In genomic region chr5:6634327-6634713, GRCh38 we compare ENCODE assay signal across 8 cellular contexts. TPM values are rescaled to one million over a fixed set of nuclear protein-coding genes. Genes with fewer than 3 reads are reported as not detected.
DNase-seq lines count a peak whose midpoint lies in the region; FAIRE-seq and TF ChIP-seq lines count a peak whose summit lies in the region.

No MANE protein-coding gene starts in this region.

- DNase-seq in AG08395 (ENCODE audit: low spot score) (peak; percentile 37), GM19239 (ENCODE audit: insufficient read length, low spot score) (peak; percentile 18), SJCRH30 (peak; percentile 2 to 7), pons (ENCODE audit: low spot score) (peak; percentile 10), kidney (no peak), caudate nucleus (lab: John Stamatoyannopoulos, UW) (no peak)
- no peak for DNase-seq in stimulated activated CD4-positive, alpha-beta T cell treated with anti-CD3 and anti-CD28 coated beads, Interleukin-4, amount 100 ng/mL, for 1 hour

- H3K27ac ChIP-seq in SJCRH30 = peak overlapping the region; percentile 100; the same call in 1 of the 2 replicates
- peak overlapping the region; percentile 70 to 93 for H3K27ac ChIP-seq in esophagus (ENCODE audit: low read depth in 2 of 2, low read length in 1 of 2)
- no peak overlapping the region for H3K27ac ChIP-seq in kidney (ENCODE audit: low read depth in 2 of 2, low read length in 2 of 2)
- no peak overlapping the region for H3K27ac ChIP-seq in caudate nucleus (ENCODE audit: low read depth, low read length)

- H3K9me3 ChIP-seq in SJCRH30 (replicated peaks) (no peaks in the 10 kb centered on the region), esophagus (ENCODE audit: control insufficient read depth in 2 of 2, insufficient read depth in 1 of 2, low read depth in 1 of 2, low read length in 1 of 2) (no peaks in the 10 kb centered on the region), kidney (ENCODE audit: control insufficient read depth in 1 of 2, low read length in 2 of 2) (no peaks in the 10 kb centered on the region)

- no peaks in the 10 kb centered on the region for H3K4me1 ChIP-seq in SJCRH30
- H3K4me1 ChIP-seq in esophagus (ENCODE audit: control insufficient read depth in 2 of 2, insufficient read depth in 2 of 2, low read length in 1 of 2) = peaks cover 4 to 14% of the 10 kb centered on the region in 2 donors
- peaks cover 4 to 10% of the 10 kb centered on the region in 2 donors for H3K4me1 ChIP-seq in kidney (ENCODE audit: control insufficient read depth in 1 of 2, insufficient read depth in 1 of 2, low read depth in 1 of 2, low read length in 2 of 2)

- 13 to 15% methylated on average over 5 of the region's 5 CpGs for WGBS in esophagus, 2 donors

- no peak for FAIRE-seq in GM19239 (lab: Jason Lieb, UNC)
- FAIRE-seq in kidney (lab: Jason Lieb, UNC) = no peak

- H3K27me3 ChIP-seq in SJCRH30 (no peaks in the 10 kb centered on the region), esophagus (ENCODE audit: control insufficient read depth in 1 of 2, insufficient read depth in 2 of 2, low read length in 2 of 2) (no peaks in the 10 kb centered on the region)

- H3K9ac ChIP-seq in kidney (ENCODE audit: low read length in 2 of 2) = no peak overlapping the region

- H3K36me3 ChIP-seq in SJCRH30 = peaks cover 25% of the 10 kb centered on the region
- H3K36me3 ChIP-seq in esophagus (ENCODE audit: control insufficient read depth in 2 of 2, insufficient read depth in 2 of 2, low read length in 1 of 2) = peaks cover 0 to 4% of the 10 kb centered on the region in 2 donors
- peaks cover 0 to 7% of the 10 kb centered on the region in 2 donors for H3K36me3 ChIP-seq in kidney (ENCODE audit: control insufficient read depth in 1 of 2, insufficient read depth in 2 of 2, low read length in 2 of 2)

- no peak for TF ChIP-seq CTCF in kidney (IDR thresholded peaks at IDR 0.05; ENCODE audit: borderline replicate concordance, extremely low read depth, insufficient read depth)

- H3K4me3 ChIP-seq in SJCRH30 (peak overlapping the region; percentile 94), esophagus (ENCODE audit: low read depth in 1 of 2, low read length in 2 of 2) (peak overlapping the region in 1 of 2 donors; percentile 96), kidney (ENCODE audit: low read length in 2 of 2) (no peak overlapping the region)

- intact Hi-C loops in kidney (cut with DNase I) = loop anchor here (10.0 kb wide), 1 partner anchor 110 kb away; no protein-coding TSS in a partner anchor

RNA-seq across cellular contexts. Expression of gene SRD5A1, which starts 1.1 kb away (rescaled TPM):
- 9.7 and 11.2 TPM in 2 replicates for total RNA-seq in SJCRH30 (2014; rRNA removed; shearing (Covaris generic))
- polyA plus RNA-seq in esophagus (10 to 100 TPM in 1 of 2 donors, 1 to 10 TPM in 1; 8.5 to 25.6 TPM), kidney (ENCODE audit: insufficient read depth, low read depth, low replicate concordance) (6.5 TPM)
- total RNA-seq in kidney = 13.1 TPM

RNA-seq across cellular contexts. Expression of gene NSUN2, which starts 1.5 kb away (rescaled TPM):
- 53.0 and 54.2 TPM in 2 replicates for total RNA-seq in SJCRH30 (2014; rRNA removed; shearing (Covaris generic))
- 10 to 100 TPM; 24.5 to 44.4 TPM for polyA plus RNA-seq in esophagus
- 48.9 TPM for total RNA-seq in kidney
- polyA plus RNA-seq in kidney (ENCODE audit: insufficient read depth, low read depth, low replicate concordance) = 16.9 TPM

Comparison
In these comparisons a context has a peak if more than half of its experiments do, and no peak if none do; other contexts are left out.
1. DNase-seq: peak in AG08395 (single experiment), GM19239 (single experiment), SJCRH30 (2 of 2) and pons (single experiment); none in kidney (single experiment), caudate nucleus (0 of 61) and stimulated activated CD4-positive, alpha-beta T cell treated with anti-CD3 and anti-CD28 coated beads, Interleukin-4, amount 100 ng/mL, for 1 hour (single experiment).
2. H3K27ac ChIP-seq: peak in SJCRH30 (single experiment) and esophagus (2 of 2); none in kidney (0 of 2) and caudate nucleus (single experiment).